8 cellular contexts compared by ENCODE assay signal in genomic region chr17:62197175-62197574, GRCh38.
DNase-seq lines count a peak whose midpoint lies in the region; ATAC-seq, FAIRE-seq and TF ChIP-seq lines count a peak whose summit lies in the region.
"Not testable (repeated sequence)": the region's sequence is repeated elsewhere in the genome, so short reads cannot be mapped to it uniquely, and the experiment has no call there.

No MANE protein-coding gene starts in this region.

- not testable (repeated sequence) for H4K5ac ChIP-seq in H9 (ENCODE audit: insufficient read length, low read depth, low read length)

- H2BK120ac ChIP-seq in H9 (ENCODE audit: low read depth, low read length, poor library complexity, severe bottlenecking) = not testable (repeated sequence)

- H4K20me1 ChIP-seq in H9 (ENCODE audit: control insufficient read depth, insufficient read depth, insufficient read length); GM12878 (ENCODE audit: control insufficient read depth, insufficient read depth); K562 (replicated peaks; ENCODE audit: control insufficient read depth, insufficient read depth, low read length): not testable (repeated sequence)

- not testable (repeated sequence) for H3K4ac ChIP-seq in H9 (ENCODE audit: low read depth, low read length)

- not testable (repeated sequence) for H2BK15ac ChIP-seq in H9 (ENCODE audit: low read depth, low read length)

- not testable (repeated sequence) for H3K27ac ChIP-seq in A549; H9 (ENCODE audit: insufficient read length, low read depth, low read length); GM12878 (ENCODE audit: control insufficient read depth, insufficient read depth); K562 (ENCODE audit: extremely low read depth, low read depth, low read length)

- H3K27ac Mint-ChIP-seq in CD14-positive monocyte = peak overlapping the region; percentile 35 to 66 (median 57)
- not testable (repeated sequence) for H3K27ac Mint-ChIP-seq in H9

- not testable (repeated sequence) for H3K9me1 ChIP-seq in K562 (ENCODE audit: control insufficient read depth, insufficient read depth, low read length)

- not testable (repeated sequence) for H3K14ac ChIP-seq in H9 (ENCODE audit: insufficient read depth, low read length)

- peaks cover 34% of the 10 kb centered on the region for H3K4me1 Mint-ChIP-seq in CD14-positive monocyte
- H3K4me1 Mint-ChIP-seq in H9 = not testable (repeated sequence)

- not testable (repeated sequence) for H3K4me3 ChIP-seq in A549, GM12878, K562

- H2BK12ac ChIP-seq in H9 (ENCODE audit: insufficient read length, low read depth, low read length) = not testable (repeated sequence)

- H2BK20ac ChIP-seq in H9 (ENCODE audit: low read depth, low read length, poor library complexity, severe bottlenecking) = not testable (repeated sequence)

- not testable (repeated sequence) for H3K4me1 ChIP-seq in A549; H9 (ENCODE audit: insufficient read depth, low read length); GM12878 (ENCODE audit: control insufficient read depth, insufficient read depth, low read length); K562 (replicated peaks in 1 of 2; ENCODE audit: control insufficient read depth in 2 of 2, insufficient read depth in 2 of 2, low read length in 2 of 2)

- not testable (repeated sequence) for H3K36me3 Mint-ChIP-seq in CD14-positive monocyte; H9 (ENCODE audit: insufficient read depth in 1 of 3, low read depth in 3 of 3)

- H2AFZ ChIP-seq in H9 (ENCODE audit: low read length); GM12878 (ENCODE audit: control insufficient read depth, low read depth, low read length); K562 (ENCODE audit: low read depth, low read length): not testable (repeated sequence)

- not testable (repeated sequence) for TF ChIP-seq RAD21 in A549 (conservative IDR thresholded peaks at IDR 0.05 in 1 of 2, IDR thresholded peaks at IDR 0.05 in 1 of 2); GM12878 (IDR thresholded peaks at IDR 0.05; ENCODE audit: insufficient read depth, low read depth, low read length); K562 (CRISPR knock-in tag; conservative IDR thresholded peaks at IDR 0.05 in 1 of 2, IDR thresholded peaks at IDR 0.05 in 1 of 2)

- not testable (repeated sequence) for H3K27me3 ChIP-seq in H9 (ENCODE audit: insufficient read depth, low read length); GM12878 (replicated peaks in 1 of 2; ENCODE audit: control insufficient read depth in 2 of 2, insufficient read depth in 2 of 2, low read length in 1 of 2); K562 (ENCODE audit: control insufficient read depth in 2 of 2, insufficient read depth in 2 of 2, low read length in 2 of 2)

- FAIRE-seq in A549 (lab: Jason Lieb, UNC); K562 (lab: Jason Lieb, UNC): not testable (repeated sequence)
- FAIRE-seq in GM12878 (lab: Jason Lieb, UNC) = peak; percentile 59

- RAD21 ChIA-PET in GM12878 (lab: Charles Lee; ENCODE audit: unreplicated experiment) = not testable (repeated sequence)

- peak overlapping the region; percentile 50 for H3K56ac ChIP-seq in H9 (ENCODE audit: insufficient read length, low read depth, low read length)

- in situ Hi-C loops in GM12878 (cut with MboI); K562 (cut with MboI): not testable (repeated sequence)

- not testable (repeated sequence) for H3K9me3 ChIP-seq in A549; H9 (ENCODE audit: control insufficient read depth, low read depth, low read length); GM12878 (replicated peaks; ENCODE audit: control insufficient read depth, insufficient read depth, low read length); K562 (replicated peaks; ENCODE audit: control insufficient read depth, insufficient read depth, low read depth, low read length)

- BruUV-seq in GM12878 (replicated peaks; lab: Mats Ljungman, UMichigan); K562 (replicated peaks; lab: Mats Ljungman, UMichigan): not testable (repeated sequence)

- not testable (repeated sequence) for H4K8ac ChIP-seq in H9 (replicated peaks; ENCODE audit: insufficient read length, low read depth, low read length)

- H3K27me3 Mint-ChIP-seq in CD14-positive monocyte (ENCODE audit: low read depth in 3 of 3); H9 (ENCODE audit: low read depth): not testable (repeated sequence)

- H2AK5ac ChIP-seq in H9 (ENCODE audit: insufficient read length, low read length) = not testable (repeated sequence)

- intact Hi-C loops in CD14-positive monocyte (cut with micrococcal nuclease); GM12878 (cut with micrococcal nuclease; ENCODE audit: unreplicated experiment); K562 (cut with micrococcal nuclease): not testable (repeated sequence)

- TF ChIP-seq EP300 in A549 (IDR thresholded peaks at IDR 0.05); GM12878 (IDR thresholded peaks at IDR 0.05; ENCODE audit: borderline replicate concordance in 1 of 2, control insufficient read depth in 1 of 2, low read depth in 2 of 2, low read length in 2 of 2); K562 (IDR thresholded peaks at IDR 0.05; ENCODE audit: low read length): not testable (repeated sequence)

- H3K4me2 ChIP-seq in A549; H9 (ENCODE audit: insufficient read depth, insufficient read length, low read length); GM12878 (ENCODE audit: control insufficient read depth, insufficient read depth); K562 (ENCODE audit: insufficient read depth, low read length): not testable (repeated sequence)

- DNase-seq in A549 (ENCODE audit: low read depth in 1 of 2, low spot score in 1 of 2); CD14-positive monocyte (ENCODE audit: low spot score); H9; GM12878 (ENCODE audit: low read depth, low spot score); K562 (ENCODE audit: extremely low read depth in 1 of 4, low spot score in 3 of 4): not testable (repeated sequence)
- DNase-seq in MV-4-11 (lab: John Stamatoyannopoulos, UW) (peak; percentile 3), NOMO-1 treated with DMSO at 0.1 percent for 48 hours (lab: John Stamatoyannopoulos, UW; ENCODE audit: unreplicated experiment) (peak; percentile 64), NOMO-1 treated with dmso at 0.1 percent for 144 hours (lab: John Stamatoyannopoulos, UW; ENCODE audit: unreplicated experiment) (peak; percentile 32)

- not testable (repeated sequence) for TF ChIP-seq CTCF in A549 (IDR thresholded peaks at IDR 0.05); CD14-positive monocyte (IDR thresholded peaks at IDR 0.05); H9 (conservative IDR thresholded peaks at IDR 0.05); GM12878 (IDR thresholded peaks at IDR 0.05 in 2 of 3, conservative IDR thresholded peaks at IDR 0.05 in 1 of 3; ENCODE audit: control insufficient read depth in 2 of 3, extremely low read depth in 1 of 3, insufficient read depth in 1 of 3, low read depth in 3 of 3, low read length in 3 of 3); K562 (IDR thresholded peaks at IDR 0.05 in 2 of 3, conservative IDR thresholded peaks at IDR 0.05 in 1 of 3; ENCODE audit: insufficient read depth in 2 of 3, low read depth in 1 of 3, low read length in 3 of 3)

- CTCF ChIA-PET in A549 (lab: Yijun Ruan, JAX) = interaction anchor here (2.2 kb wide), 2 partner anchors 9 to 17 kb away, joined by 4 to 10 read pairs; no protein-coding TSS in a partner anchor
- CTCF ChIA-PET in GM12878 (lab: Yijun Ruan, JAX); K562 (lab: Yijun Ruan, JAX; ENCODE audit: low intra/inter-chr PET ratio): not testable (repeated sequence)

- H4K91ac ChIP-seq in H9 (ENCODE audit: insufficient read length, low read depth, low read length) = not testable (repeated sequence)

- SMC1A ChIA-PET in GM12878 (lab: Charles Lee; ENCODE audit: uncharacterized antibody, unreplicated experiment) = interaction anchor here (0.7 kb wide), 1 partner anchor 575 kb away, joined by 4 read pairs; no protein-coding TSS in a partner anchor

- H3K23ac ChIP-seq in H9 (ENCODE audit: insufficient read length, low read depth, low read length) = not testable (repeated sequence)

- ATAC-seq in A549, GM12878, K562: not testable (repeated sequence)

- not testable (repeated sequence) for H3K36me3 ChIP-seq in GM12878 (ENCODE audit: control insufficient read depth in 2 of 2, insufficient read depth in 2 of 2, low read length in 1 of 2); K562 (ENCODE audit: control insufficient read depth, insufficient read depth, low read length)

- H2BK5ac ChIP-seq in H9 (ENCODE audit: insufficient read length, low read length) = not testable (repeated sequence)

- H3K18ac ChIP-seq in H9 (ENCODE audit: insufficient read length, low read depth, low read length) = not testable (repeated sequence)

- not testable (repeated sequence) for H3K23me2 ChIP-seq in H9 (ENCODE audit: insufficient read length, low read depth, low read length, poor library complexity, severe bottlenecking)

- not testable (repeated sequence) for H3K79me1 ChIP-seq in H9 (ENCODE audit: insufficient read depth, low read depth, low read length, poor library complexity, severe bottlenecking)

- not testable (repeated sequence) for H3K9ac ChIP-seq in H9 (ENCODE audit: extremely low read depth, insufficient read length, low read length); GM12878 (ENCODE audit: control insufficient read depth, insufficient read depth, low read length); K562 (ENCODE audit: insufficient read depth in 1 of 2, low read depth in 2 of 2, low read length in 2 of 2)

- not testable (repeated sequence) for H3T11ph ChIP-seq in H9 (ENCODE audit: low read length)

- H3K79me2 ChIP-seq in H9 (ENCODE audit: insufficient read depth, low read length); GM12878 (ENCODE audit: control insufficient read depth, insufficient read depth, low read length); K562 (ENCODE audit: control insufficient read depth, insufficient read depth, low read length): not testable (repeated sequence)

- not testable (repeated sequence) for TF ChIP-seq POLR2A in A549 (IDR thresholded peaks at IDR 0.05; ENCODE audit: low read length); GM12878 (IDR thresholded peaks at IDR 0.05; ENCODE audit: low read depth, low read length); K562 (conservative IDR thresholded peaks at IDR 0.05)

- not testable (repeated sequence) for H3K9me3 Mint-ChIP-seq in CD14-positive monocyte, H9

- POLR2A ChIA-PET in A549 (lab: Yijun Ruan, JAX); GM12878 (lab: Charles Lee); K562 (lab: Yijun Ruan, JAX): not testable (repeated sequence)

- 61% methylated on average over 7 of the region's 7 CpGs for WGBS in A549 (ENCODE audit: missing lambda C conversion rate)
- no CpG with 5 or more reads among the region's 7 CpGs for WGBS in H9 (ENCODE audit: extremely low coverage, insufficient read length, low lambda C conversion rate)
- WGBS in GM12878 (ENCODE audit: insufficient coverage, insufficient replicate concordance, low lambda C conversion rate, missing lambda C conversion rate) = 44% methylated on average over 7 of the region's 7 CpGs
- 47% methylated on average over 7 of the region's 7 CpGs for WGBS in K562 (ENCODE audit: insufficient coverage, low coverage, missing lambda C conversion rate)

- H3K4me3 Mint-ChIP-seq in CD14-positive monocyte, H9: not testable (repeated sequence)
